ENCODE assay signal across 9 cellular contexts in genomic region chr12:107091989-107092641, GRCh38. TPM values are rescaled to one million over a fixed set of nuclear protein-coding genes. Genes with fewer than 3 reads are reported as not detected.
DNase-seq lines count a peak whose midpoint lies in the region; ATAC-seq and TF ChIP-seq lines count a peak whose summit lies in the region.
"Had no signal": no experiment of that assay in that cellular context is flagged by ENCODE, and none has a peak within 500 bp of the region (broad histone marks: within the 10 kb centered on the region; RNA-seq: fewer than 3 reads in every experiment).

No MANE protein-coding gene starts in this region.

- H3K36me3 Mint-ChIP-seq in activated T-helper 1 cell treated with anti-CD3 and anti-CD28 coated beads, Interleukin-12 subunit alpha, Interleukin-12 subunit beta, Interleukin-2, Interleukin-4 antibody, amounts not matched to agents 30 ng/mL and 10 ng/mL and 1 ng/mL, durations not matched to agents 14 hours and 24 hours and 36 hours (ENCODE audit: low read depth) = no peaks in the 10 kb centered on the region

- H3K9me3 Mint-ChIP-seq in activated T-helper 1 cell treated with anti-CD3 and anti-CD28 coated beads, Interleukin-12 subunit alpha, Interleukin-12 subunit beta, Interleukin-2, Interleukin-4 antibody, amounts not matched to agents 30 ng/mL and 10 ng/mL and 1 ng/mL, durations not matched to agents 14 hours and 24 hours and 36 hours = peaks cover 13% of the 10 kb centered on the region

- H3K4me1 Mint-ChIP-seq in activated T-helper 1 cell treated with anti-CD3 and anti-CD28 coated beads, Interleukin-12 subunit alpha, Interleukin-12 subunit beta, Interleukin-2, Interleukin-4 antibody, amounts not matched to agents 30 ng/mL and 10 ng/mL and 1 ng/mL, durations not matched to agents 14 hours and 24 hours and 36 hours (ENCODE audit: low read depth) = peaks cover 13% of the 10 kb centered on the region

- no peak overlapping the region for H3K4me3 Mint-ChIP-seq in activated T-helper 1 cell treated with anti-CD3 and anti-CD28 coated beads, Interleukin-12 subunit alpha, Interleukin-12 subunit beta, Interleukin-2, Interleukin-4 antibody, amounts not matched to agents 30 ng/mL and 10 ng/mL and 1 ng/mL, durations not matched to agents 14 hours and 24 hours and 36 hours

- intact Hi-C loops in activated T-helper 1 cell treated with anti-CD3 and anti-CD28 coated beads, Interleukin-12 subunit alpha, Interleukin-12 subunit beta, Interleukin-2, Interleukin-4 antibody, amounts not matched to agents 30 ng/mL and 10 ng/mL and 1 ng/mL, durations not matched to agents 14 hours and 24 hours and 36 hours (cut with micrococcal nuclease) = loop anchor here (1.0 to 10.0 kb wide), 9 partner anchors 12 to 1987 kb away; partner anchors contain the start of genes PWP1, TMEM263 and WASHC4

- TF ChIP-seq CTCF in omental fat pad (IDR thresholded peaks at IDR 0.05) = peak in 2 of 3 donors; percentile 36 to 75

- ATAC-seq in omental fat pad (ENCODE audit: low FRiP score) = peak; percentile 25
- no peak for ATAC-seq in GM21447 (IDR thresholded peaks at IDR 0.05; ENCODE audit: unreplicated experiment)
- ATAC-seq in GM18867 (IDR thresholded peaks at IDR 0.05; ENCODE audit: unreplicated experiment) = no peak

- peak; percentile 58 for DNase-seq in D341Med (ENCODE audit: low spot score)
- DNase-seq in HK-2 (ENCODE audit: unreplicated experiment) = peak; percentile 57
- DNase-seq in NCI-H524 (lab: John Stamatoyannopoulos, UW) = peak; percentile 74 to 92
- DNase-seq in activated T-helper 1 cell treated with anti-CD3 and anti-CD28 coated beads, Interleukin-12 subunit alpha, Interleukin-12 subunit beta, Interleukin-2, Interleukin-4 antibody, amounts not matched to agents 30 ng/mL and 10 ng/mL and 1 ng/mL, durations not matched to agents 14 hours and 24 hours and 36 hours (ENCODE audit: low spot score) = peak; percentile 12
- DNase-seq in glomerular endothelial cell (ENCODE audit: extremely low read depth, low read depth, low spot score) = peak; percentile 99
- DNase-seq in omental fat pad (ENCODE audit: low spot score) = no peak

- peaks cover 2% of the 10 kb centered on the region for H3K27me3 Mint-ChIP-seq in activated T-helper 1 cell treated with anti-CD3 and anti-CD28 coated beads, Interleukin-12 subunit alpha, Interleukin-12 subunit beta, Interleukin-2, Interleukin-4 antibody, amounts not matched to agents 30 ng/mL and 10 ng/mL and 1 ng/mL, durations not matched to agents 14 hours and 24 hours and 36 hours (ENCODE audit: insufficient read depth)

- H3K27ac Mint-ChIP-seq in activated T-helper 1 cell treated with anti-CD3 and anti-CD28 coated beads, Interleukin-12 subunit alpha, Interleukin-12 subunit beta, Interleukin-2, Interleukin-4 antibody, amounts not matched to agents 30 ng/mL and 10 ng/mL and 1 ng/mL, durations not matched to agents 14 hours and 24 hours and 36 hours = no peak overlapping the region
- H3K27ac Mint-ChIP-seq: activated naive CD4-positive, alpha-beta T cell treated with anti-CD3 and anti-CD28 coated beads, Interleukin-2, amount 50 U/mL, for 72 hours had no signal

RNA-seq across cellular contexts. Expression of gene CRY1, which starts 1.2 kb away (rescaled TPM):
- total RNA-seq in activated T-helper 1 cell treated with anti-CD3 and anti-CD28 coated beads, Interleukin-12 subunit alpha, Interleukin-12 subunit beta, Interleukin-2, Interleukin-4 antibody, amounts not matched to agents 30 ng/mL and 10 ng/mL and 1 ng/mL, durations not matched to agents 14 hours and 24 hours and 36 hours = 23.4 and 23.5 TPM in 2 replicates
- total RNA-seq in glomerular endothelial cell (10.6 and 24.4 TPM in 2 replicates), omental fat pad (10 to 100 TPM; 20.7 to 97.0 (median 52.9) TPM)
